In genomic region chr12:3872800-3873636, GRCh38 we compare ENCODE assay signal across 1 cellular context.
TF ChIP-seq lines count a peak whose summit lies in the region.

PARP11 (minus strand) TSS chr12:3873399; CDS start chr12:3873229, 170 bp downstream.

TF ChIP-seq in H1, 55 proteins besides CTCF, POLR2A, EP300 and RAD21 (continued from another document):
- no peak for TF ChIP-seq CHD1 (IDR thresholded peaks at IDR 0.05; ENCODE audit: low read depth, low read length)
- TF ChIP-seq NRF1 (IDR thresholded peaks at IDR 0.05; ENCODE audit: low read depth, low read length) = no peak
- TF ChIP-seq RFX5 (IDR thresholded peaks at IDR 0.05; ENCODE audit: borderline replicate concordance, low read depth, low read length) = no peak
- TF ChIP-seq RXRA (IDR thresholded peaks at IDR 0.05; ENCODE audit: insufficient read depth, low read depth, low read length) = no peak
- no peak for TF ChIP-seq FOSL1 (IDR thresholded peaks at IDR 0.05; ENCODE audit: insufficient read depth, low read depth, low read length)
- no peak for TF ChIP-seq SUZ12 (IDR thresholded peaks at IDR 0.05; ENCODE audit: low read length)
- no peak for TF ChIP-seq EGR1 (IDR thresholded peaks at IDR 0.05; ENCODE audit: borderline replicate concordance, low read depth, low read length)
- peak; percentile 52; the same call in 1 of the 2 replicates for TF ChIP-seq TAF1 (IDR thresholded peaks at IDR 0.05; ENCODE audit: low read depth, low read length)
- TF ChIP-seq ASH2L (IDR thresholded peaks at IDR 0.05; ENCODE audit: low read length) = peak; percentile 88
- 0 out of 4 replicates have a peak, but pooled peaks of 1 of the 2 experiments have one; percentile 83 for TF ChIP-seq HDAC2 (IDR thresholded peaks at IDR 0.05; ENCODE audit: borderline replicate concordance in 1 of 2, low read depth in 2 of 2, low read length in 2 of 2)
- TF ChIP-seq GABPA (IDR thresholded peaks at IDR 0.05; ENCODE audit: borderline replicate concordance, insufficient read depth, low read length) = peak; percentile 70; the same call in 1 of the 2 replicates
- no peak for TF ChIP-seq GTF2F1 (IDR thresholded peaks at IDR 0.05; ENCODE audit: borderline replicate concordance, low read depth, low read length)
- 0 out of 2 replicates have a peak, but pooled peaks have one; percentile 36 for TF ChIP-seq RBBP5 (IDR thresholded peaks at IDR 0.05; ENCODE audit: borderline replicate concordance, low read depth, low read length)
- peak; percentile 65; the same call in 1 of the 2 replicates for TF ChIP-seq SP1 (IDR thresholded peaks at IDR 0.05; ENCODE audit: low read depth, low read length)
- peak; percentile 56 for TF ChIP-seq POLR2AphosphoS5 (IDR thresholded peaks at IDR 0.05; ENCODE audit: low read depth, low read length)
- TF ChIP-seq KDM4A (IDR thresholded peaks at IDR 0.05; ENCODE audit: low read depth, low read length, severe bottlenecking) = peak; percentile 60
- TF ChIP-seq KDM1A (IDR thresholded peaks at IDR 0.05; ENCODE audit: borderline replicate concordance, low read length) = peak; percentile 75
- no peak for TF ChIP-seq CEBPB (IDR thresholded peaks at IDR 0.05; ENCODE audit: low read depth, low read length)
- peak; percentile 39 for TF ChIP-seq SAP30 (IDR thresholded peaks at IDR 0.05; ENCODE audit: insufficient read depth, insufficient replicate concordance, low read length)
- TF ChIP-seq JUND (IDR thresholded peaks at IDR 0.05; ENCODE audit: low read length) = no peak
- no peak for TF ChIP-seq USF2 (IDR thresholded peaks at IDR 0.05; ENCODE audit: low read length)
- peak; percentile 57 for TF ChIP-seq PHF8 (conservative IDR thresholded peaks at IDR 0.05; ENCODE audit: low read depth, low read length)
- no peak for TF ChIP-seq BACH1 (IDR thresholded peaks at IDR 0.05; ENCODE audit: low read length)
- no peak for TF ChIP-seq EZH2 (IDR thresholded peaks at IDR 0.05; ENCODE audit: low read depth, low read length, severe bottlenecking)
- TF ChIP-seq SP4 (IDR thresholded peaks at IDR 0.05; ENCODE audit: low read length) = no peak
